ENCODE assay signal across 26 cellular contexts in the genomic region with DNA sequence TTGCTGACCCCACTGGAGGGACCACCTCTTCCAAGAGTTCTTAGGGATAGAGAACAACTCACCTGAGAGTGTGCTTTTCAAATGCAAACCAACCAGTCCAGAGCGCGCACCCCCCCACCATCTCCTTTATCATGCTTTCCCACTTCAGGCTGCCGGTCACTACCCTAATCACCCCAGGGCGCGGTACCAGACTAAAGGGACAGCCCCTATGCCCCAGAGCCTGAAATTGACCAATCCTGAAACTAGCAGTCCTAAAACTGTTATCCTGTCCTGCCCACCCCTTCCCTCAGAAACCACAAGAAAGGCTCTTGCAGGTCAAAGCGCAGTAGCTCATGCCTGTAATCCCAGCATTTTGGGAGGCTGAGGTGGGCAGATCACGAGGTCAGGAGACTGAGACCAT. TPM values are rescaled to one million over a fixed set of nuclear protein-coding genes. Genes with fewer than 3 reads are reported as not detected.
DNase-seq lines count a peak whose midpoint lies in the region; ATAC-seq, FAIRE-seq and TF ChIP-seq lines count a peak whose summit lies in the region.
"Had no signal": no experiment of that assay in that cellular context is flagged by ENCODE, and none has a peak within 500 bp of the region (broad histone marks: within the 10 kb centered on the region; RNA-seq: fewer than 3 reads in every experiment).

No MANE protein-coding gene starts in this region.

- no peak for TF ChIP-seq CTCF in GM12864 (IDR thresholded peaks at IDR 0.05; ENCODE audit: low read depth, low read length, missing control alignments)
- TF ChIP-seq CTCF in endodermal cell (conservative IDR thresholded peaks at IDR 0.05): no peak
- TF ChIP-seq CTCF in sigmoid colon (IDR thresholded peaks at IDR 0.05): no peak
- no peak for TF ChIP-seq CTCF in CD4-positive, alpha-beta T cell (IDR thresholded peaks at IDR 0.05)

- intact Hi-C loops in sigmoid colon (cut with DNase I): no loop called here
- intact Hi-C loops in CD4-positive, alpha-beta T cell (cut with DNase I, micrococcal nuclease): no loop called here

- peaks cover 90% of the 10 kb centered on the region for H3K27me3 Mint-ChIP-seq in endodermal cell (ENCODE audit: insufficient read depth)
- H3K27me3 Mint-ChIP-seq in CD4-positive, alpha-beta T cell: no peaks in the 10 kb centered on the region
- H3K27me3 Mint-ChIP-seq: activated CD8-positive, alpha-beta T cell treated with anti-CD3 and anti-CD28 coated beads for 36 hours; activated naive CD8-positive, alpha-beta T cell treated with anti-CD3 and anti-CD28 coated beads, Interleukin-2, amount 10 ng/mL, durations not matched to agents 7 days and 5 days had no signal

- H3K9me3 ChIP-seq in endodermal cell (ENCODE audit: control insufficient read depth, low read length) (no peaks in the 10 kb centered on the region), sigmoid colon (no peaks in the 10 kb centered on the region)
- no peaks in the 10 kb centered on the region for H3K9me3 ChIP-seq in CD4-positive, alpha-beta T cell (ENCODE audit: control insufficient read depth, low read length)
- H3K9me3 ChIP-seq: Caco-2, neutrophil had no signal

- H3K36me3 ChIP-seq in endodermal cell (ENCODE audit: control insufficient read depth, insufficient read depth, low read length) (no peaks in the 10 kb centered on the region), sigmoid colon (no peaks in the 10 kb centered on the region)
- H3K36me3 ChIP-seq: neutrophil had no signal

- peaks cover 6% of the 10 kb centered on the region for H3K4me1 Mint-ChIP-seq in endodermal cell
- peaks cover 18% of the 10 kb centered on the region for H3K4me1 Mint-ChIP-seq in CD4-positive, alpha-beta T cell (ENCODE audit: low read depth)

- peak overlapping the region; percentile 17 for H3K4me3 ChIP-seq in GM12864 (ENCODE audit: low read depth, low read length)
- no peak overlapping the region for H3K4me3 ChIP-seq in endodermal cell (ENCODE audit: low read length)
- no peak overlapping the region for H3K4me3 ChIP-seq in sigmoid colon
- H3K4me3 ChIP-seq: dorsolateral prefrontal cortex had no signal

- no peak overlapping the region for H3K4me3 Mint-ChIP-seq in endodermal cell
- H3K4me3 Mint-ChIP-seq in CD4-positive, alpha-beta T cell: no peak overlapping the region
- H3K4me3 Mint-ChIP-seq: activated CD8-positive, alpha-beta T cell treated with anti-CD3 and anti-CD28 coated beads for 36 hours; activated naive CD8-positive, alpha-beta T cell treated with anti-CD3 and anti-CD28 coated beads, Interleukin-2, amount 10 ng/mL, durations not matched to agents 7 days and 5 days had no signal

- H3K4me1 ChIP-seq in endodermal cell (ENCODE audit: control insufficient read depth, insufficient read depth, low read length) (no peaks in the 10 kb centered on the region), sigmoid colon (peaks cover 0 to 14% (median 8%) of the 10 kb centered on the region in 4 donors)

- no peak for FAIRE-seq in HTR-8/SVneo (lab: Jason Lieb, UNC)
- FAIRE-seq: endothelial cell of umbilical vein, GM12892 had no signal

- TF ChIP-seq POLR2A in sigmoid colon (IDR thresholded peaks at IDR 0.05): no peak

- H3K27me3 ChIP-seq in endodermal cell (ENCODE audit: control insufficient read depth, insufficient read depth, low read length, poor library complexity, severe bottlenecking): peaks cover 18% of the 10 kb centered on the region
- no peaks in the 10 kb centered on the region for H3K27me3 ChIP-seq in sigmoid colon
- no peaks in the 10 kb centered on the region for H3K27me3 ChIP-seq in CD4-positive, alpha-beta T cell (ENCODE audit: control insufficient read depth, insufficient read depth, low read length)
- H3K27me3 ChIP-seq: dorsolateral prefrontal cortex, neutrophil had no signal

- no peak overlapping the region for H3K9ac ChIP-seq in endodermal cell (ENCODE audit: extremely low read depth, low read length, poor library complexity, severe bottlenecking)

- no peak overlapping the region for H3K27ac Mint-ChIP-seq in endodermal cell
- no peak overlapping the region for H3K27ac Mint-ChIP-seq in CD4-positive, alpha-beta T cell
- H3K27ac Mint-ChIP-seq: activated CD8-positive, alpha-beta T cell treated with anti-CD3 and anti-CD28 coated beads for 36 hours; activated naive CD8-positive, alpha-beta T cell treated with anti-CD3 and anti-CD28 coated beads, Interleukin-2, amount 10 ng/mL, durations not matched to agents 7 days and 5 days had no signal

- TF ChIP-seq EP300 in sigmoid colon (IDR thresholded peaks at IDR 0.05): no peak

- CTCF ChIA-PET in CD4-positive, alpha-beta T cell (lab: Charles Lee): interaction anchor here (0.7 kb wide), 1 partner anchor 12 kb away, joined by 4 read pairs; no protein-coding TSS in a partner anchor

- no peaks in the 10 kb centered on the region for H3K9me3 Mint-ChIP-seq in endodermal cell
- no peaks in the 10 kb centered on the region for H3K9me3 Mint-ChIP-seq in CD4-positive, alpha-beta T cell
- H3K9me3 Mint-ChIP-seq: activated CD8-positive, alpha-beta T cell treated with anti-CD3 and anti-CD28 coated beads for 36 hours; activated naive CD8-positive, alpha-beta T cell treated with anti-CD3 and anti-CD28 coated beads, Interleukin-2, amount 10 ng/mL, durations not matched to agents 7 days and 5 days had no signal

- ATAC-seq in GM18517 (IDR thresholded peaks at IDR 0.05; ENCODE audit: unreplicated experiment): no peak
- no peak for ATAC-seq in CD4-positive, alpha-beta T cell (ENCODE audit: poor library complexity)
- ATAC-seq: activated CD8-positive, alpha-beta T cell treated with anti-CD3 and anti-CD28 coated beads for 36 hours; PC-3 had no signal

- no peak for DNase-seq in GM12864 (ENCODE audit: low read depth)
- peak; percentile 45 for DNase-seq in MV-4-11 (lab: John Stamatoyannopoulos, UW)
- DNase-seq in endodermal cell: peak; percentile 86
- DNase-seq in sigmoid colon: peak; percentile 58
- DNase-seq in activated naive CD4-positive, alpha-beta T cell treated with Interleukin-2 at 50 U/mL for 16 hours: no peak
- no peak for DNase-seq in HTR-8/SVneo (ENCODE audit: insufficient read length, low spot score)
- no peak for DNase-seq in CD4-positive, alpha-beta T cell
- DNase-seq: activated CD4-positive, alpha-beta T cell treated with anti-CD3 and anti-CD28 coated beads for 1 hour; activated CD8-positive, alpha-beta T cell treated with anti-CD3 and anti-CD28 coated beads for 36 hours; activated effector memory CD4-positive, alpha-beta T cell treated with Interleukin-2 at 50 U/mL for 16 hours; activated naive CD8-positive, alpha-beta T cell treated with anti-CD3 and anti-CD28 coated beads, Interleukin-2, amount 10 ng/mL, durations not matched to agents 7 days and 5 days; Caco-2; central memory CD4-positive, alpha-beta T cell; DMS79; GOT3; mammary epithelial cell; NCI-H1048; NCI-H187; NCI-H82; PC-3; SHP77 treated with DMSO at 0.1 percent for 48 hours had no signal

- H3K36me3 Mint-ChIP-seq in endodermal cell (ENCODE audit: low read depth): no peaks in the 10 kb centered on the region
- no peaks in the 10 kb centered on the region for H3K36me3 Mint-ChIP-seq in CD4-positive, alpha-beta T cell (ENCODE audit: low read depth)

- 32 to 35% methylated on average over 4 to 7 of the region's 7 CpGs for WGBS in endodermal cell (ENCODE audit: insufficient coverage in 1 of 2, insufficient read length in 1 of 2), 2 experiments
- 79 to 91% methylated on average over 7 of the region's 7 CpGs for WGBS in sigmoid colon, 2 donors

- H3K27ac ChIP-seq in endodermal cell (ENCODE audit: low read depth, low read length): no peak overlapping the region
- H3K27ac ChIP-seq in sigmoid colon: no peak overlapping the region
- no peak overlapping the region for H3K27ac ChIP-seq in CD4-positive, alpha-beta T cell (ENCODE audit: low read depth, low read length)
- H3K27ac ChIP-seq: neutrophil had no signal

- POLR2A ChIA-PET in CD4-positive, alpha-beta T cell (lab: Charles Lee): interaction anchor here (1.0 to 2.8 kb wide), 2 partner anchors 38 to 41 kb away, joined by 3 to 13 read pairs; no protein-coding TSS in a partner anchor

RNA-seq across cellular contexts. Expression of gene NEAT1, which starts 37.0 kb away (rescaled TPM):
- total RNA-seq in endodermal cell: 10 to 100 TPM; 61.3 to 85.2 TPM
- polyA plus RNA-seq in endodermal cell (2013, experiment 1 of 2): 21.0 TPM
- 14.2 TPM for polyA plus RNA-seq in endodermal cell (2013, experiment 2 of 2)
- 100 to 1,000 TPM; 142 to 573 (median 268) TPM for total RNA-seq in sigmoid colon
- polyA plus RNA-seq in sigmoid colon: 100 to 1,000 TPM in 1 of 3 donors, 10 to 100 TPM in 2; 26.8 to 587 (median 78.7) TPM
- 100 to 1,000 TPM; 221 to 223 TPM for total RNA-seq in CD4-positive, alpha-beta T cell

RNA-seq across cellular contexts. Expression of gene MALAT1, which starts 39.3 kb away (rescaled TPM):
- total RNA-seq in endodermal cell: 1,000 to 10,000 TPM; 5,233 to 6,894 TPM
- polyA plus RNA-seq in endodermal cell (2013, experiment 1 of 2): 1,429 TPM
- polyA plus RNA-seq in endodermal cell (2013, experiment 2 of 2): 1,867 TPM
- total RNA-seq in sigmoid colon: over 10,000 TPM; 10,511 to 32,672 (median 12,130) TPM
- polyA plus RNA-seq in sigmoid colon: 1,000 to 10,000 TPM in 1 of 3 donors, 100 to 1,000 TPM in 1, 1 to 10 TPM in 1; 6.6 to 1,968 (median 374) TPM
- over 10,000 TPM; 31,509 to 32,316 TPM for total RNA-seq in CD4-positive, alpha-beta T cell

Comparison
In these comparisons a context has a peak if more than half of its experiments do, and no peak if none do; other contexts are left out.
1. DNase-seq: peak in MV-4-11 (single experiment), endodermal cell (single experiment) and sigmoid colon (single experiment); none in GM12864 (single experiment), activated naive CD4-positive, alpha-beta T cell treated with Interleukin-2 at 50 U/mL for 16 hours (single experiment), HTR-8/SVneo (single experiment) and CD4-positive, alpha-beta T cell (0 of 10).